20 cellular contexts compared by ENCODE assay signal in the genomic region with DNA sequence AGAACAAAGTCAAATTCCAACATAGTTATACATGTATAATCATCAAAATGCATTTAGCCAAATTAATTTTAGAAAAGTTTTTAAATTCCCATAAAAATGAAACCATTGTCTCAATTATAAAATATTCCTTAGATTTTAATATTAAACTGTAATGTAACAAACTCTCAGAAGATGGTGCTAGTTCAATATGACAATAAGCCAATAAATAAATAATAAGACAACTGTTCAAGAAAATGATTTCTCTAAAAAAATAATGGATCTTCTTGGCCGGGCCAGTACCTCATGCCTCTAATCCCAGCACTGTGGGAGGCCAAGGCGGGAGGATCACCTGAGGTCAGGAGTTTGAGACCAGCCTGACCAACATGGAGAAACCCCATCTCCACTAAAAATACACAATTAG.
"Had no signal": no experiment of that assay in that cellular context is flagged by ENCODE, and none has a peak within 500 bp of the region (broad histone marks: within the 10 kb centered on the region; RNA-seq: fewer than 3 reads in every experiment).

No MANE protein-coding gene starts in this region.

- H3K4me3 ChIP-seq: breast epithelium, gastrocnemius medialis, pancreas, psoas muscle, right atrium auricular region, thyroid gland had no signal

- FAIRE-seq: astrocyte, pancreas, TTC549 had no signal

- H3K4me1 ChIP-seq: breast epithelium, pancreas, right atrium auricular region, thyroid gland had no signal

- H3K27me3 Mint-ChIP-seq: activated naive CD8-positive, alpha-beta T cell treated with anti-CD3 and anti-CD28 coated beads for 36 hours; natural killer cell treated with Interleukin-12 subunit alpha and Interleukin-12 subunit beta and Interleukin-15 and Interleukin-18, amount 100 ng/mL, for 72 hours; T-cell had no signal

- H3K27me3 ChIP-seq: breast epithelium, gastrocnemius medialis, pancreas, right atrium auricular region, thyroid gland had no signal

- H3K36me3 Mint-ChIP-seq: natural killer cell treated with Interleukin-12 subunit alpha and Interleukin-12 subunit beta and Interleukin-15 and Interleukin-18, amount 100 ng/mL, for 72 hours had no signal

- H3K9me3 Mint-ChIP-seq: natural killer cell treated with Interleukin-12 subunit alpha and Interleukin-12 subunit beta and Interleukin-15 and Interleukin-18, amount 100 ng/mL, for 72 hours had no signal

- H3K4me1 Mint-ChIP-seq: activated naive CD8-positive, alpha-beta T cell treated with anti-CD3 and anti-CD28 coated beads for 36 hours; T-cell had no signal

- H3K36me3 ChIP-seq: gastrocnemius medialis, pancreas, right atrium auricular region, thyroid gland had no signal

- H3K27ac Mint-ChIP-seq: activated naive CD8-positive, alpha-beta T cell treated with anti-CD3 and anti-CD28 coated beads for 36 hours; natural killer cell treated with Interleukin-12 subunit alpha and Interleukin-12 subunit beta and Interleukin-15 and Interleukin-18, amount 100 ng/mL, for 72 hours; T-cell; T-helper 2 cell treated with Interferon-gamma antibody and Interleukin-4, amounts not matched to agents 5 μg/mL and 100 μg/mL, for 36 hours had no signal

- H3K4me3 Mint-ChIP-seq: activated naive CD8-positive, alpha-beta T cell treated with anti-CD3 and anti-CD28 coated beads for 36 hours; natural killer cell treated with Interleukin-12 subunit alpha and Interleukin-12 subunit beta and Interleukin-15 and Interleukin-18, amount 100 ng/mL, for 72 hours; T-cell; T-helper 2 cell treated with Interferon-gamma antibody and Interleukin-4, amounts not matched to agents 5 μg/mL and 100 μg/mL, for 36 hours had no signal

- ATAC-seq: gastrocnemius medialis; left cardiac atrium; natural killer cell treated with Interleukin-12 subunit alpha and Interleukin-12 subunit beta and Interleukin-15 and Interleukin-18, amount 100 ng/mL, for 72 hours; pancreas; psoas muscle; stimulated activated naive CD8-positive, alpha-beta T cell treated with anti-CD3 and anti-CD28 coated beads, Interleukin-15, Interleukin-2, amounts not matched to agents 100 U/mL and 50 U/mL, for 24 hours; T-cell had no signal

- H3K9me3 ChIP-seq: breast epithelium, gastrocnemius medialis, pancreas, psoas muscle, right atrium auricular region, thyroid gland had no signal

- DNase-seq: activated CD4-positive, alpha-beta T cell treated with anti-CD3 and anti-CD28 coated beads for 1 hour; activated CD4-positive, alpha-beta T cell treated with anti-CD3 and anti-CD28 coated beads, Interleukin-2, amount 50 U/mL, for 1 hour; activated naive CD8-positive, alpha-beta T cell treated with anti-CD3 and anti-CD28 coated beads for 36 hours; activated T-cell treated with anti-CD3 and anti-CD28 coated beads, Interleukin-2, amount 50 U/mL, for 1 hour; erythroblast; gastrocnemius medialis; hippocampal formation; left cardiac atrium; pancreas; psoas muscle; stimulated activated CD4-positive, alpha-beta T cell treated with anti-CD3 and anti-CD28 coated beads, Interleukin-4, amount 100 ng/mL, for 4 hours; stimulated activated naive CD8-positive, alpha-beta T cell treated with anti-CD3 and anti-CD28 coated beads, Interleukin-15, Interleukin-2, amounts not matched to agents 100 U/mL and 50 U/mL, for 24 hours; T-cell; thyroid gland had no signal

- H3K27ac ChIP-seq: breast epithelium, gastrocnemius medialis, pancreas, psoas muscle, right atrium auricular region, thyroid gland had no signal
